ENCODE assay signal across 8 cellular contexts in genomic region chr3:49007771-49008528, GRCh38. TPM values are rescaled to one million over a fixed set of nuclear protein-coding genes. Genes with fewer than 3 reads are reported as not detected.
DNase-seq lines count a peak whose midpoint lies in the region; ATAC-seq and TF ChIP-seq lines count a peak whose summit lies in the region.

No MANE protein-coding gene starts in this region.

- H3K36me3 Mint-ChIP-seq in central memory CD8-positive, alpha-beta T cell (ENCODE audit: insufficient read depth): peaks cover 19% of the 10 kb centered on the region

- DNase-seq in NCI-H1417 (lab: John Stamatoyannopoulos, UW) (peak; percentile 68 to 81 (median 72)), NCI-H1417 treated with DMSO at 0.1 percent for 48 hours (lab: John Stamatoyannopoulos, UW) (no peak), NCI-H2196 (lab: John Stamatoyannopoulos, UW; ENCODE audit: unreplicated experiment) (peak; percentile 78), kidney epithelial cell (ENCODE audit: low read depth) (no peak)
- peak; percentile 81 for DNase-seq in activated CD4-positive, alpha-beta T cell treated with anti-CD3 and anti-CD28 coated beads for 1 hour
- peak; percentile 68 to 69 for DNase-seq in central memory CD8-positive, alpha-beta T cell (ENCODE audit: low spot score in 2 of 2)
- DNase-seq in stimulated activated CD4-positive, alpha-beta T cell treated with anti-CD3 and anti-CD28 coated beads, Interleukin-1b, Interleukin-23, amount 100 ng/mL, for 24 hours (ENCODE audit: low read depth in 4 of 4, low spot score in 1 of 4): peak; percentile 57 to 88 (median 78)

- no peaks in the 10 kb centered on the region for H3K27me3 ChIP-seq in kidney epithelial cell (ENCODE audit: control insufficient read depth, insufficient read depth, low read length)

- H3K36me3 ChIP-seq in kidney epithelial cell (ENCODE audit: control insufficient read depth, insufficient read depth, low read length): no peaks in the 10 kb centered on the region

- H3K27me3 Mint-ChIP-seq in central memory CD8-positive, alpha-beta T cell: no peaks in the 10 kb centered on the region

- H3K4me3 Mint-ChIP-seq in central memory CD8-positive, alpha-beta T cell: peak overlapping the region; percentile 99

- H3K4me1 Mint-ChIP-seq in central memory CD8-positive, alpha-beta T cell: peaks cover 26% of the 10 kb centered on the region

- H3K9me3 Mint-ChIP-seq in central memory CD8-positive, alpha-beta T cell: no peaks in the 10 kb centered on the region

- H3K27ac Mint-ChIP-seq in central memory CD8-positive, alpha-beta T cell (ENCODE audit: low read depth): peak overlapping the region; percentile 97

- ATAC-seq in HG02884 (IDR thresholded peaks at IDR 0.05; ENCODE audit: unreplicated experiment): peak; percentile 28
- ATAC-seq in central memory CD8-positive, alpha-beta T cell (replicated peaks; ENCODE audit: extremely low read depth, poor library complexity, severe bottlenecking): peak; percentile 47

- TF ChIP-seq CTCF in kidney epithelial cell (IDR thresholded peaks at IDR 0.05; ENCODE audit: insufficient read depth, low read length, poor library complexity, severe bottlenecking): no peak

- peak overlapping the region; percentile 94 for H3K4me3 ChIP-seq in kidney epithelial cell (ENCODE audit: low read depth, low read length)

RNA-seq across cellular contexts. Expression of gene WDR6, which starts 0.8 kb away (rescaled TPM):
- 124 and 135 TPM in 2 replicates for total RNA-seq in kidney epithelial cell

RNA-seq across cellular contexts. Expression of gene DALRD3, which starts 10.4 kb away (rescaled TPM):
- total RNA-seq in kidney epithelial cell: 55.2 and 61.0 TPM in 2 replicates

RNA-seq across cellular contexts. Expression of gene NDUFAF3, which starts 14.0 kb away (rescaled TPM):
- 102 and 145 TPM in 2 replicates for total RNA-seq in kidney epithelial cell

RNA-seq across cellular contexts. Expression of gene P4HTM, which starts 17.9 kb away (rescaled TPM):
- 29.0 and 43.2 TPM in 2 replicates for total RNA-seq in kidney epithelial cell

RNA-seq across cellular contexts. Expression of gene IMPDH2, which starts 21.2 kb away (rescaled TPM):
- 127 and 177 TPM in 2 replicates for total RNA-seq in kidney epithelial cell

Comparison
In these comparisons a context has a peak if more than half of its experiments do, and no peak if none do; other contexts are left out.
1. DNase-seq: peak in NCI-H1417 (3 of 3), NCI-H2196 (single experiment), activated CD4-positive, alpha-beta T cell treated with anti-CD3 and anti-CD28 coated beads for 1 hour (single experiment), central memory CD8-positive, alpha-beta T cell (2 of 2) and stimulated activated CD4-positive, alpha-beta T cell treated with anti-CD3 and anti-CD28 coated beads, Interleukin-1b, Interleukin-23, amount 100 ng/mL, for 24 hours (4 of 4); none in NCI-H1417 treated with DMSO at 0.1 percent for 48 hours (single experiment) and kidney epithelial cell (single experiment).